ENCODE assay signal across 14 cellular contexts in the genomic region with DNA sequence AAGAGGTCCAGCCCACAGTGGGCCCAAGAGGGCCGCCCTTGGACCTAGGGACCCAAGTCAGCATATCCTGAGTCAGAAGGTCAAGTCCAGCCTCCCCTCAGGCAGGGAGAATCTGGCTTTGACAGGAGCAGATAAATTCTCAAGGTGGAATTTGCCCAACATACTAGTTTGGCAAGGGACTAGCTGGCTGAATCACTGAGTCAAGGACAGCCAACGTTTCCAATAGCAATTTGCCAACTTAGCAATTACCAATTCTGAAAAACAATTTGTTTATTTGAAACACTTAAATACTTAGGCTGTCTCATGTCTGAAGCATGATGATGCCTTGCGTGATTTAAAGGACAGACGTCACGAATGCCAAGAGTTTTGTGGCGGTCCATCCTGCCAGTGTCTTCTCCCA. TPM values are rescaled to one million over a fixed set of nuclear protein-coding genes. Genes with fewer than 3 reads are reported as not detected.
"Had no signal": no experiment of that assay in that cellular context is flagged by ENCODE, and none has a peak within 500 bp of the region (broad histone marks: within the 10 kb centered on the region; RNA-seq: fewer than 3 reads in every experiment).

No MANE protein-coding gene starts in this region.

RNA-seq across cellular contexts. Expression of a gene that starts 2.7 kb away (rescaled TPM):
- total RNA-seq: activated CD4-positive, alpha-beta memory T cell treated with anti-CD3 and anti-CD28 coated beads for 36 hours; activated CD4-positive, alpha-beta memory T cell treated with anti-CD3 and anti-CD28 coated beads, Interleukin-2, amount 10 ng/mL, durations not matched to agents 7 days and 5 days; activated CD4-positive, alpha-beta T cell treated with anti-CD3 and anti-CD28 coated beads for 36 hours; activated CD4-positive, alpha-beta T cell treated with anti-CD3 and anti-CD28 coated beads, Interleukin-2, amount 10 ng/mL, durations not matched to agents 7 days and 5 days; activated CD8-positive, alpha-beta memory T cell treated with anti-CD3 and anti-CD28 coated beads for 36 hours; activated CD8-positive, alpha-beta memory T cell treated with anti-CD3 and anti-CD28 coated beads, Interleukin-2, amount 10 ng/mL, durations not matched to agents 7 days and 5 days; activated CD8-positive, alpha-beta T cell treated with anti-CD3 and anti-CD28 coated beads for 36 hours; activated CD8-positive, alpha-beta T cell treated with anti-CD3 and anti-CD28 coated beads, Interleukin-2, amount 10 ng/mL, durations not matched to agents 7 days and 5 days; T-cell; T-helper 1 cell treated with Interleukin-12 subunit alpha and Interleukin-12 subunit beta and Interleukin-4 antibody, amounts not matched to agents 30 ng/mL and 1 ng/mL, for 36 hours; T-helper 17 cell; T-helper 2 cell treated with Interferon-gamma antibody and Interleukin-4, amounts not matched to agents 100 ng/mL and 5 ng/mL, for 36 hours; WTC11 had no signal

RNA-seq across cellular contexts. Expression of a gene that starts 10.3 kb away (rescaled TPM):
- total RNA-seq: activated B cell treated with CpG ODN at 0.5 μM for 24 hours; activated CD4-positive, alpha-beta memory T cell treated with anti-CD3 and anti-CD28 coated beads for 36 hours; activated CD4-positive, alpha-beta T cell treated with anti-CD3 and anti-CD28 coated beads for 36 hours; activated CD8-positive, alpha-beta memory T cell treated with anti-CD3 and anti-CD28 coated beads for 36 hours; activated CD8-positive, alpha-beta T cell treated with anti-CD3 and anti-CD28 coated beads for 36 hours; activated CD8-positive, alpha-beta T cell treated with anti-CD3 and anti-CD28 coated beads, Interleukin-2, amount 10 ng/mL, durations not matched to agents 7 days and 5 days; T-cell; T-helper 17 cell had no signal
